ENCODE assay signal across 12 cellular contexts in the genomic region with DNA sequence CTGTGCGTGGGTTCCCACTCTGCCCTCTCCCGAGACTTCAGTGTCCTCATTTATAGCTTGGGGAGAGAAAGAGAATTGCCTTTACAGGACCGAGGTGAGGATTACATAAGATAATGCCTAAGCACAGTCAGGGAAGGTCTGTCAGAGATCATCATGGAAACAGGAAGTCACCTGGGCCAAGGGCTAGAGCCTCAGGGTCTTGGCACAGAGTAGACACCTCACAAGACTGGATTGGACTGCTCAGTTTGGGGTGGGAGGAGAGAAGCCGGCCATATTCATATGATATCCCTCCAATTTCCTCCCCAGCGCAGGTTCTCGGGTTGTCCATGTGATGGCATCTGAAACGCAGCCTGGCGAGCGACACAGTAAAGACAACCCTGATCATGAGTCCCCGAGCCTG. TPM values are rescaled to one million over a fixed set of nuclear protein-coding genes. Genes with fewer than 3 reads are reported as not detected.
A peak's percentile ranks its signal among the peaks of the same experiment; 100 is the strongest.
DNase-seq lines count a peak whose midpoint lies in the region; ATAC-seq and TF ChIP-seq lines count a peak whose summit lies in the region.
"Had no signal": no experiment of that assay in that cellular context is flagged by ENCODE, and none has a peak within 500 bp of the region (broad histone marks: within the 10 kb centered on the region; RNA-seq: fewer than 3 reads in every experiment).

No MANE protein-coding gene starts in this region.

- H3K4me1 ChIP-seq in DND-41 (ENCODE audit: insufficient read depth, low read length) (peaks cover 11% of the 10 kb centered on the region), tibial nerve (no peaks in the 10 kb centered on the region)

- TF ChIP-seq CTCF in DND-41 (IDR thresholded peaks at IDR 0.05; ENCODE audit: borderline replicate concordance, extremely low read depth, low read length, poor library complexity, severe bottlenecking) (no peak), tibial nerve (IDR thresholded peaks at IDR 0.05) (no peak)

- H3K4me2 ChIP-seq in DND-41 (ENCODE audit: insufficient read depth, low read length), result no peak overlapping the region

- H3K9me3 Mint-ChIP-seq in memory B cell, result no peaks in the 10 kb centered on the region

- no peak overlapping the region for H3K9ac ChIP-seq in DND-41 (ENCODE audit: low read depth, low read length)

- H3K36me3 ChIP-seq in DND-41 (ENCODE audit: insufficient read depth, low read length), result no peaks in the 10 kb centered on the region
- no peaks in the 10 kb centered on the region for H3K36me3 ChIP-seq in tibial nerve

- H4K20me1 ChIP-seq in DND-41 (ENCODE audit: insufficient read depth, low read length), result no peaks in the 10 kb centered on the region

- H3K36me3 Mint-ChIP-seq in memory B cell, result peaks cover 25% of the 10 kb centered on the region

- no peaks in the 10 kb centered on the region for H3K79me2 ChIP-seq in DND-41 (ENCODE audit: insufficient read depth, low read length)

- H3K27ac Mint-ChIP-seq in memory B cell, result peak overlapping the region; percentile 95

- no peak overlapping the region for H3K27ac ChIP-seq in DND-41 (ENCODE audit: low read length)
- H3K27ac ChIP-seq in tibial nerve, result peak overlapping the region in 1 of 4 donors; percentile 21

- DNase-seq in DND-41 (no peak), RPMI8226 (peak; percentile 52), memory B cell (ENCODE audit: low spot score in 2 of 2) (no peak), HUDEP-2 (lab: John Stamatoyannopoulos, UW; ENCODE audit: unreplicated experiment in 76 of 76) (no peak), tibial nerve (ENCODE audit: low spot score in 2 of 2) (no peak)
- DNase-seq: activated gamma-delta T cell; NCI-H446 treated with DMSO at 0.1 percent for 48 hours; stimulated activated CD4-positive, alpha-beta T cell treated with anti-CD3 and anti-CD28 coated beads, Interleukin-4, amount 100 ng/mL, for 4 hours had no signal

- H2AFZ ChIP-seq in DND-41 (ENCODE audit: low read depth, low read length), result peak overlapping the region; percentile 22; the same call in 1 of the 2 replicates

- 65 to 72% methylated on average over 10 of the region's 10 CpGs for WGBS in tibial nerve, 2 donors

- TF ChIP-seq EP300 in tibial nerve (IDR thresholded peaks at IDR 0.05), result no peak

- H3K27me3 ChIP-seq in DND-41 (ENCODE audit: insufficient read depth, low read length, poor library complexity) (no peaks in the 10 kb centered on the region), tibial nerve (peaks cover 0 to 55% of the 10 kb centered on the region in 2 donors)

- no peaks in the 10 kb centered on the region for H3K9me3 ChIP-seq in DND-41 (ENCODE audit: insufficient read depth, low read length, severe bottlenecking)
- H3K9me3 ChIP-seq in tibial nerve, result no peaks in the 10 kb centered on the region

- no peak overlapping the region for H3K4me3 ChIP-seq in DND-41 (ENCODE audit: low read depth in 1 of 2, low read length in 2 of 2)
- H3K4me3 ChIP-seq in tibial nerve, result no peak overlapping the region

- H3K4me3 Mint-ChIP-seq in memory B cell, result peak overlapping the region; percentile 92

- ATAC-seq in DND-41 (ENCODE audit: insufficient read depth, low read depth) (no peak), memory B cell (ENCODE audit: low read depth) (peak; percentile 8), GM18519 (IDR thresholded peaks at IDR 0.05; ENCODE audit: low FRiP score, unreplicated experiment) (no peak)
- ATAC-seq: HCT116 had no signal

- TF ChIP-seq POLR2A in GM19193 (IDR thresholded peaks at IDR 0.05; ENCODE audit: extremely low read depth, insufficient read depth, insufficient read length), result peak; percentile 42
- TF ChIP-seq POLR2A in tibial nerve (IDR thresholded peaks at IDR 0.05), result no peak

- H3K27me3 Mint-ChIP-seq in memory B cell, result no peaks in the 10 kb centered on the region

- peaks cover 60% of the 10 kb centered on the region for H3K4me1 Mint-ChIP-seq in memory B cell

RNA-seq across cellular contexts. Expression of gene CNR2, which starts 3.8 kb away (rescaled TPM):
- total RNA-seq in tibial nerve, result not detected
- total RNA-seq: pulmonary artery endothelial cell had no signal

RNA-seq across cellular contexts. Expression of gene FUCA1, which starts 41.3 kb away (rescaled TPM):
- 10 to 100 TPM; 19.4 to 26.9 (median 22.0) TPM for total RNA-seq in tibial nerve

RNA-seq across cellular contexts. Expression of gene PNRC2, which starts 50.2 kb away (rescaled TPM):
- 10 to 100 TPM; 73.2 to 88.5 (median 77.5) TPM for total RNA-seq in tibial nerve
